23 cellular contexts compared by ENCODE assay signal in genomic region chr7:155587486-155587885, GRCh38. TPM values are rescaled to one million over a fixed set of nuclear protein-coding genes. Genes with fewer than 3 reads are reported as not detected.
DNase-seq lines count a peak whose midpoint lies in the region; ATAC-seq, FAIRE-seq and TF ChIP-seq lines count a peak whose summit lies in the region.
"Had no signal": no experiment of that assay in that cellular context is flagged by ENCODE, and none has a peak within 500 bp of the region (broad histone marks: within the 10 kb centered on the region; RNA-seq: fewer than 3 reads in every experiment).

No MANE protein-coding gene starts in this region.

- peaks cover 29% of the 10 kb centered on the region for H3K27me3 Mint-ChIP-seq in activated CD4-positive, alpha-beta T cell treated with anti-CD3 and anti-CD28 coated beads for 36 hours

- H3K9me3 Mint-ChIP-seq in activated CD4-positive, alpha-beta T cell treated with anti-CD3 and anti-CD28 coated beads for 36 hours (ENCODE audit: low read depth): no peaks in the 10 kb centered on the region
- H3K9me3 Mint-ChIP-seq: CD4-positive, CD25-positive, alpha-beta regulatory T cell; GM23338 had no signal

- H3K27ac ChIP-seq in HepG2 (ENCODE audit: extremely low read length, insufficient read depth, low read length): no peak overlapping the region
- H3K27ac ChIP-seq in osteoblast (ENCODE audit: low read depth, low read length): no peak overlapping the region
- H3K27ac ChIP-seq in SJCRH30: no peak overlapping the region
- H3K27ac ChIP-seq: A549, KMS-11 had no signal

- H3K4me1 Mint-ChIP-seq in activated CD4-positive, alpha-beta T cell treated with anti-CD3 and anti-CD28 coated beads for 36 hours: no peaks in the 10 kb centered on the region
- H3K4me1 Mint-ChIP-seq: CD4-positive, CD25-positive, alpha-beta regulatory T cell had no signal

- intact Hi-C loops in cardiac septum (cut with DNase I) (no loop called here), left ventricle myocardium superior (cut with micrococcal nuclease) (no loop called here), HepG2 (cut with micrococcal nuclease; ENCODE audit: unreplicated experiment) (no loop called here)
- intact Hi-C loops in activated CD4-positive, alpha-beta T cell treated with anti-CD3 and anti-CD28 coated beads for 36 hours (cut with DNase I, micrococcal nuclease): no loop called here

- in situ Hi-C loops in HepG2 (cut with HindIII; ENCODE audit: extremely low pct_ligation_motif_present, low pct_unique_long_range_greater_than_20kb): no loop called here

- CTCF ChIA-PET in HepG2 (lab: Yijun Ruan, JAX; ENCODE audit: low intra/inter-chr PET ratio, low total read pairs): no interaction called here
- CTCF ChIA-PET in activated CD4-positive, alpha-beta T cell treated with anti-CD3 and anti-CD28 coated beads for 36 hours (lab: Charles Lee): interaction anchor here (0.5 to 1.0 kb wide), 2 partner anchors 11 to 828 kb away, joined by 3 to 4 read pairs; no protein-coding TSS in a partner anchor

- ATAC-seq in left ventricle myocardium superior (no peak), HepG2 (no peak)
- no peak for ATAC-seq in activated CD4-positive, alpha-beta T cell treated with anti-CD3 and anti-CD28 coated beads for 36 hours
- ATAC-seq: A549, GM23338 had no signal

- TF ChIP-seq POLR2A in HepG2 (IDR thresholded peaks at IDR 0.05; ENCODE audit: insufficient read depth in 1 of 2, low read depth in 2 of 2, low read length in 2 of 2): no peak

- no peaks in the 10 kb centered on the region for H4K20me1 ChIP-seq in HepG2 (ENCODE audit: insufficient read depth, low read length)
- H4K20me1 ChIP-seq in osteoblast (ENCODE audit: insufficient read depth, low read length): no peaks in the 10 kb centered on the region

- no peak for FAIRE-seq in HepG2 (lab: Jason Lieb, UNC)
- FAIRE-seq: A549, HTR-8/SVneo had no signal

- no TSS peak for BruUV-seq in HepG2 (replicated peaks; lab: Mats Ljungman, UMichigan)

- POLR2A ChIA-PET in HepG2 (lab: Yijun Ruan, JAX): no interaction called here
- POLR2A ChIA-PET in activated CD4-positive, alpha-beta T cell treated with anti-CD3 and anti-CD28 coated beads for 36 hours (lab: Charles Lee): no interaction called here

- H3K79me2 ChIP-seq in HepG2 (ENCODE audit: insufficient read depth, low read length) (no peaks in the 10 kb centered on the region), osteoblast (ENCODE audit: insufficient read depth, low read length) (no peaks in the 10 kb centered on the region)

- H3K4me3 ChIP-seq in HepG2 (replicated peaks in 1 of 3; ENCODE audit: insufficient read depth in 1 of 3, low read depth in 2 of 3, low read length in 3 of 3) (no peak overlapping the region), osteoblast (ENCODE audit: insufficient read depth, low read length) (no peak overlapping the region), SJCRH30 (no peak overlapping the region)
- H3K4me3 ChIP-seq: A549, GM23338 had no signal

- 47% methylated on average over 8 of the region's 10 CpGs for WGBS in HepG2 (ENCODE audit: low lambda C conversion rate)

- no peak overlapping the region for H3K9ac ChIP-seq in HepG2 (ENCODE audit: insufficient read depth, low read depth, low read length)
- H3K9ac ChIP-seq: KMS-11, SK-N-SH had no signal

- H2AFZ ChIP-seq in HepG2 (ENCODE audit: low read length): no peak overlapping the region
- no peak overlapping the region for H2AFZ ChIP-seq in osteoblast (ENCODE audit: low read length)
- H2AFZ ChIP-seq: GM23338 had no signal

- no peak for TF ChIP-seq EP300 in HepG2 (IDR thresholded peaks at IDR 0.05; ENCODE audit: low read depth in 2 of 2, low read length in 2 of 2)
- no peak for TF ChIP-seq EP300 in HepG2 (CRISPR knock-in tag; IDR thresholded peaks at IDR 0.05; ENCODE audit: borderline replicate concordance)

- H3K27me3 ChIP-seq in HepG2 (ENCODE audit: control insufficient read depth in 1 of 2, insufficient read depth in 2 of 2, low read length in 2 of 2): peaks cover 6 to 36% of the 10 kb centered on the region in 2 experiments; a peak in 3 of 5 replicates
- H3K27me3 ChIP-seq in osteoblast (ENCODE audit: insufficient read depth, low read length): peaks cover 14% of the 10 kb centered on the region
- H3K27me3 ChIP-seq in SJCRH30: peaks cover 16% of the 10 kb centered on the region; the same call in 1 of the 2 replicates
- H3K27me3 ChIP-seq: BE2C had no signal

- H3K4me3 Mint-ChIP-seq in activated CD4-positive, alpha-beta T cell treated with anti-CD3 and anti-CD28 coated beads for 36 hours: no peak overlapping the region
- H3K4me3 Mint-ChIP-seq: CD4-positive, CD25-positive, alpha-beta regulatory T cell; GM23338 had no signal

- H3K4me2 ChIP-seq in HepG2 (ENCODE audit: low read depth, low read length) (peak overlapping the region; percentile 14), osteoblast (ENCODE audit: insufficient read depth, low read length) (no peak overlapping the region)
- H3K4me2 ChIP-seq: A549, GM23338, KMS-11, SK-N-SH had no signal

- no peak for TF ChIP-seq CTCF in HepG2 (CRISPR knock-in tag; IDR thresholded peaks at IDR 0.05)
- TF ChIP-seq CTCF in osteoblast (IDR thresholded peaks at IDR 0.05; ENCODE audit: extremely low read depth, low read depth, low read length): no peak

- no peaks in the 10 kb centered on the region for H3K36me3 Mint-ChIP-seq in activated CD4-positive, alpha-beta T cell treated with anti-CD3 and anti-CD28 coated beads for 36 hours (ENCODE audit: low read depth)
- H3K36me3 Mint-ChIP-seq: CD4-positive, CD25-positive, alpha-beta regulatory T cell had no signal

- H3K27ac Mint-ChIP-seq in activated CD4-positive, alpha-beta T cell treated with anti-CD3 and anti-CD28 coated beads for 36 hours: no peak overlapping the region
- H3K27ac Mint-ChIP-seq: CD4-positive, CD25-positive, alpha-beta regulatory T cell; GM23338 had no signal

- H3K9me3 ChIP-seq in HepG2 (ENCODE audit: low read length) (no peaks in the 10 kb centered on the region), osteoblast (ENCODE audit: low read depth, low read length) (no peaks in the 10 kb centered on the region), SJCRH30 (replicated peaks) (no peaks in the 10 kb centered on the region)
- H3K9me3 ChIP-seq: A549, BE2C, SK-N-SH had no signal

- no peaks in the 10 kb centered on the region for H3K36me3 ChIP-seq in HepG2 (replicated peaks in 1 of 2; ENCODE audit: control insufficient read depth in 1 of 2, insufficient read depth in 2 of 2, low read length in 2 of 2)
- H3K36me3 ChIP-seq in osteoblast (ENCODE audit: insufficient read depth, low read length): no peaks in the 10 kb centered on the region
- no peaks in the 10 kb centered on the region for H3K36me3 ChIP-seq in SJCRH30
- H3K36me3 ChIP-seq: BE2C had no signal

- TF ChIP-seq RAD21 in HepG2 (CRISPR knock-in tag; IDR thresholded peaks at IDR 0.05): no peak

- H3K4me1 ChIP-seq in HepG2 (ENCODE audit: insufficient read depth, low read length) (peaks cover 38% of the 10 kb centered on the region), osteoblast (ENCODE audit: insufficient read depth, low read length) (no peaks in the 10 kb centered on the region), SJCRH30 (no peaks in the 10 kb centered on the region)

- DNase-seq in cardiac septum (ENCODE audit: low spot score): peak; percentile 65
- no peak for DNase-seq in left ventricle myocardium superior
- DNase-seq in HepG2 (ENCODE audit: low spot score): no peak
- peak; percentile 79 for DNase-seq in osteoblast (ENCODE audit: insufficient read length, low spot score, missing footprints)
- no peak for DNase-seq in Kasumi-1 (lab: John Stamatoyannopoulos, UW)
- DNase-seq in activated CD4-positive, alpha-beta T cell treated with anti-CD3 and anti-CD28 coated beads for 36 hours: no peak
- no peak for DNase-seq in SJCRH30
- DNase-seq: BE2C; CD4-positive, CD25-positive, alpha-beta regulatory T cell; EL; GF-D8; HCEC 1CT; IMR-90; NCI-H1048; NCI-H1417 treated with DMSO at 0.1 percent for 48 hours; NCI-H187; NCI-H446; SHP77; SK-N-SH had no signal

RNA-seq across cellular contexts. Expression of gene CNPY1, which starts 41.1 kb away (rescaled TPM):
- total RNA-seq in cardiac septum (not detected), left ventricle myocardium superior (not detected), HepG2 (2016; rRNA removed; fragmentation: Illumina TruSeq; extraction: Trizol) (not detected in 2 replicates), osteoblast (not detected in 2 replicates)
- total RNA-seq in HepG2 (2016; cell fraction: cytosol; rRNA removed; fragmentation: Illumina TruSeq; extraction: Trizol; ENCODE audit: low read depth): not detected in 2 replicates
- not detected in 2 replicates for total RNA-seq in HepG2 (2016; cell fraction: insoluble cytoplasmic fraction; rRNA removed; fragmentation: Illumina TruSeq; extraction: Trizol)
- total RNA-seq in HepG2 (2016; cell fraction: membrane; rRNA removed; fragmentation: Illumina TruSeq; extraction: Trizol): not detected in 2 replicates
- total RNA-seq in HepG2 (2016; cell fraction: nucleus; rRNA removed; fragmentation: Illumina TruSeq; extraction: Trizol): not detected in 2 replicates
- not detected in 2 replicates for polyA plus RNA-seq in HepG2 (2011; rRNA removed)
- not detected in 2 replicates for polyA plus RNA-seq in HepG2 (2011; cell fraction: cytosol; rRNA removed)
- polyA plus RNA-seq in HepG2 (2011; cell fraction: nucleus; rRNA removed): not detected in 2 replicates
- not detected in 2 replicates for polyA plus RNA-seq in HepG2 (2012)
- polyA plus RNA-seq in HepG2 (2016; cell fraction: cytosol; fragmentation: Illumina TruSeq; extraction: Trizol; ENCODE audit: low read depth): not detected in 2 replicates
- not detected in 2 replicates for polyA plus RNA-seq in HepG2 (2016; cell fraction: insoluble cytoplasmic fraction; fragmentation: Illumina TruSeq; extraction: Trizol; ENCODE audit: low read depth)
- polyA plus RNA-seq in HepG2 (2016; cell fraction: membrane; fragmentation: Illumina TruSeq; extraction: Trizol; ENCODE audit: low read depth): not detected in 2 replicates
- polyA plus RNA-seq in HepG2 (2016; cell fraction: nucleus; fragmentation: Illumina TruSeq; extraction: Trizol; ENCODE audit: insufficient read depth, low read depth): not detected in 2 replicates
- not detected in 2 replicates for polyA minus RNA-seq in HepG2 (2011; rRNA and poly(A)+ RNA removed; ENCODE audit: low replicate concordance)
- not detected in 2 replicates for polyA minus RNA-seq in HepG2 (2011; cell fraction: cytosol; rRNA and poly(A)+ RNA removed)
- polyA minus RNA-seq in HepG2 (2011; cell fraction: nucleus; rRNA and poly(A)+ RNA removed): not detected in 2 replicates
- not detected for total RNA-seq in activated CD4-positive, alpha-beta T cell treated with anti-CD3 and anti-CD28 coated beads for 36 hours
- total RNA-seq in SJCRH30 (2014; rRNA removed; shearing (Covaris generic)): not detected in 2 replicates
- total RNA-seq: CD4-positive, CD25-positive, alpha-beta regulatory T cell; GM23338; IMR-90 had no signal
- polyA plus RNA-seq: A549; CD4-positive, CD25-positive, alpha-beta regulatory T cell; GM23338; IMR-90; SK-N-SH had no signal

RNA-seq across cellular contexts. Expression of gene RBM33, which starts 57.0 kb away (rescaled TPM):
- total RNA-seq in cardiac septum (41.4 TPM), left ventricle myocardium superior (37.8 TPM), HepG2 (2016; rRNA removed; fragmentation: Illumina TruSeq; extraction: Trizol) (22.3 and 28.9 TPM in 2 replicates), osteoblast (25.0 and 27.5 TPM in 2 replicates)
- total RNA-seq in HepG2 (2016; cell fraction: cytosol; rRNA removed; fragmentation: Illumina TruSeq; extraction: Trizol; ENCODE audit: low read depth): 316 and 350 TPM in 2 replicates
- 18.9 and 26.2 TPM in 2 replicates for total RNA-seq in HepG2 (2016; cell fraction: insoluble cytoplasmic fraction; rRNA removed; fragmentation: Illumina TruSeq; extraction: Trizol)
- 57.6 and 59.9 TPM in 2 replicates for total RNA-seq in HepG2 (2016; cell fraction: membrane; rRNA removed; fragmentation: Illumina TruSeq; extraction: Trizol)
- total RNA-seq in HepG2 (2016; cell fraction: nucleus; rRNA removed; fragmentation: Illumina TruSeq; extraction: Trizol): 50.1 and 55.5 TPM in 2 replicates
- polyA plus RNA-seq in HepG2 (2011; rRNA removed): 12.4 TPM in 2 replicates
- polyA plus RNA-seq in HepG2 (2011; cell fraction: cytosol; rRNA removed): 5.1 and 5.5 TPM in 2 replicates
- polyA plus RNA-seq in HepG2 (2011; cell fraction: nucleus; rRNA removed): 79.7 and 90.7 TPM in 2 replicates
- 26.4 and 28.0 TPM in 2 replicates for polyA plus RNA-seq in HepG2 (2012)
- polyA plus RNA-seq in HepG2 (2016; cell fraction: cytosol; fragmentation: Illumina TruSeq; extraction: Trizol; ENCODE audit: low read depth): 3.1 and 3.3 TPM in 2 replicates
- polyA plus RNA-seq in HepG2 (2016; cell fraction: insoluble cytoplasmic fraction; fragmentation: Illumina TruSeq; extraction: Trizol; ENCODE audit: low read depth): 10.1 and 11.9 TPM in 2 replicates
- polyA plus RNA-seq in HepG2 (2016; cell fraction: membrane; fragmentation: Illumina TruSeq; extraction: Trizol; ENCODE audit: low read depth): 4.5 and 4.7 TPM in 2 replicates
- 38.9 and 41.2 TPM in 2 replicates for polyA plus RNA-seq in HepG2 (2016; cell fraction: nucleus; fragmentation: Illumina TruSeq; extraction: Trizol; ENCODE audit: insufficient read depth, low read depth)
- 18.7 and 23.4 TPM in 2 replicates for polyA minus RNA-seq in HepG2 (2011; rRNA and poly(A)+ RNA removed; ENCODE audit: low replicate concordance)
- 21.6 and 23.1 TPM in 2 replicates for polyA minus RNA-seq in HepG2 (2011; cell fraction: cytosol; rRNA and poly(A)+ RNA removed)
- 99.0 and 111 TPM in 2 replicates for polyA minus RNA-seq in HepG2 (2011; cell fraction: nucleus; rRNA and poly(A)+ RNA removed)
- 10 to 100 TPM; 67.6 to 81.1 TPM for total RNA-seq in activated CD4-positive, alpha-beta T cell treated with anti-CD3 and anti-CD28 coated beads for 36 hours
- total RNA-seq in SJCRH30 (2014; rRNA removed; shearing (Covaris generic)): 38.5 and 38.7 TPM in 2 replicates

Comparison
In these comparisons a context has a peak if more than half of its experiments do, and no peak if none do; other contexts are left out.
1. DNase-seq: peak in cardiac septum (single experiment) and osteoblast (single experiment); none in left ventricle myocardium superior (single experiment), HepG2 (single experiment), Kasumi-1 (0 of 2), activated CD4-positive, alpha-beta T cell treated with anti-CD3 and anti-CD28 coated beads for 36 hours (single experiment) and SJCRH30 (0 of 2).